10 cellular contexts compared by ENCODE assay signal in the genomic region with DNA sequence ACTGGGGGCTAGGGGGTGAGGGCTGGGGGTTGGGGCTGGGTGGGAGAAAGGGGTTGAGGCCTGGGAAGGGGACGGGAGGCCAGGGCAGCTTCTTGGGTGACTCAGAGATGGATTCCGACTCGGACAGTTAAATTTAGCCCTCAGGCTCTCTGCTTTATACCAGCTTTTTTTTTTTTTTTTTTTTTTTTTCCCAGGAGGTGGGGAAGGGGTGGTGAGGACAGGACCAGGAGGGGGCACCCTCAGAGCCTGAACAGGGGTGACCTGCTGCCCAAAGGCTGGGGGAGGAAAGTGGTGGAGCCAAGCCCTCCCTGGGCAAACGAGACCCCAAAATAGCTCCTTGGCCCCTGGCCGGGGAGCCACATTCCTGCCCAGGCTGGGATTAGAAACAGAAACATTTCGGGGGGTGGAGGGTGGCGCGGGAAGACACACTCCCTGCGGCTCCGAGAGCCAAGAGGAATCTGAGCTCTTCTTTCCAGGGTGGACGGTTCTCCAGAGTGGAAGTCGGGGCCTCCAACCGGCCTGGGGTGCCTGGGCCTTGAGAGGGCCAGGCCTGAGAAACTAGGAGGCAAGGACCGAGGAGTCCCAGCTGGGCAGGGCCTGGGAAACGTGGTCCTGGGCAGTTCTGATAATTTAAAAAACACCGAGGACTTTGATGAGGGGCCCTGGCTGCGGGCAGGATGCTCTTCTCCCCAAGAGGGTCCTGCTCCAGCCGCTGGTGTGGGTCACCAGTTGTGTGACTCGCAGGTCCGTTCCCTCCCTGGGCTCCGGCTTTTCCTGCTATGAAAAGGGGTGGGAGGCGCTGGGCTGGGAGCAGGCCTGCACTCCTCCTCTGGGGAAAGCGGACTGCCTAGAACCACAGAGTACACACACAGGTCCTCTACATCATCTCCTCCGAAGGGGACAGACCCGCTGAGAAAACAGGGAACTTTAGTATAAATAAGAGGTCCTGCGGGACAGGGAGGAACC. TPM values are rescaled to one million over a fixed set of nuclear protein-coding genes. Genes with fewer than 3 reads are reported as not detected.
DNase-seq lines count a peak whose midpoint lies in the region; FAIRE-seq and TF ChIP-seq lines count a peak whose summit lies in the region.
"Had no signal": no experiment of that assay in that cellular context is flagged by ENCODE, and none has a peak within 500 bp of the region (broad histone marks: within the 10 kb centered on the region; RNA-seq: fewer than 3 reads in every experiment).

No MANE protein-coding gene starts in this region.

- H3K14ac ChIP-seq in neuronal stem cell (ENCODE audit: low read length) = peak overlapping the region; percentile 47

- H4K91ac ChIP-seq in neuronal stem cell (ENCODE audit: low read depth, low read length, poor library complexity) = no peak overlapping the region

- H2BK5ac ChIP-seq in neuronal stem cell (ENCODE audit: low read length) = peak overlapping the region; percentile 57

- no peak overlapping the region for H3K23ac ChIP-seq in neuronal stem cell (ENCODE audit: low read depth, low read length, poor library complexity)

- H2BK12ac ChIP-seq in neuronal stem cell (ENCODE audit: low read length) = no peak overlapping the region

- H2BK120ac ChIP-seq in neuronal stem cell (ENCODE audit: low read depth, low read length) = peak overlapping the region; percentile 51

- H2AK5ac ChIP-seq in neuronal stem cell (ENCODE audit: low read depth, low read length) = peak overlapping the region; percentile 83

- no peak for FAIRE-seq in small intestine (lab: Jason Lieb, UNC)

- H2AFZ ChIP-seq in neuronal stem cell (ENCODE audit: low read length) = no peak overlapping the region

- H3K18ac ChIP-seq in neuronal stem cell (ENCODE audit: low read length) = peak overlapping the region; percentile 7

- no peak overlapping the region for H3K4ac ChIP-seq in neuronal stem cell (ENCODE audit: low read length)

- no peak overlapping the region for H3K4me2 ChIP-seq in neuronal stem cell (ENCODE audit: insufficient read depth, low read length, poor library complexity, severe bottlenecking)

- H3K27me3 ChIP-seq in neuronal stem cell (ENCODE audit: control insufficient read depth in 3 of 3, insufficient read depth in 3 of 3, low read depth in 1 of 3, low read length in 3 of 3) = peaks cover 0 to 6% (median 0%) of the 10 kb centered on the region in 3 experiments
- H3K27me3 ChIP-seq in small intestine (ENCODE audit: control insufficient read depth in 2 of 2, insufficient read depth in 2 of 2, low read length in 2 of 2) = no peaks in the 10 kb centered on the region

- H3K9ac ChIP-seq in neuronal stem cell (ENCODE audit: low read depth, low read length, poor library complexity) = no peak overlapping the region

- WGBS in neuronal stem cell (ENCODE audit: extremely low coverage in 2 of 2, insufficient read length in 2 of 2, insufficient replicate concordance in 1 of 2), 2 donors = no CpG with 5 or more reads among the region's 26 CpGs
- 69 to 88% (median 84%) methylated on average over 26 of the region's 26 CpGs for WGBS in small intestine, 3 donors

- DNase-seq in AG08395 (ENCODE audit: low spot score) (peak; percentile 85), RPMI7951 (ENCODE audit: low read depth) (peak; percentile 90), fibroblast of mammary gland (ENCODE audit: low read depth) (peak; percentile 71), neuronal stem cell (ENCODE audit: low spot score) (no peak), small intestine (no peak), NCI-H187 treated with DMSO at 0.1 percent for 48 hours (lab: John Stamatoyannopoulos, UW) (no peak), NCI-H2107 (lab: John Stamatoyannopoulos, UW) (no peak)
- DNase-seq in activated CD4-positive, alpha-beta T cell treated with anti-CD3 and anti-CD28 coated beads for 48 hours = no peak
- DNase-seq: activated CD8-positive, alpha-beta memory T cell treated with anti-CD3 and anti-CD28 coated beads for 24 hours; NCI-H1105 treated with DMSO at 0.1 percent for 48 hours had no signal

- H3K36me3 ChIP-seq in neuronal stem cell (replicated peaks in 1 of 2; ENCODE audit: control insufficient read depth in 2 of 2, insufficient read depth in 2 of 2, low read length in 2 of 2) (peaks cover 32 to 67% of the 10 kb centered on the region in 2 donors), small intestine (ENCODE audit: control insufficient read depth in 2 of 2, insufficient read depth in 2 of 2, low read length in 2 of 2) (peaks cover 2 to 6% of the 10 kb centered on the region in 2 donors)

- H3K4me1 ChIP-seq in neuronal stem cell (ENCODE audit: control insufficient read depth in 2 of 2, insufficient read depth in 1 of 2, low read depth in 1 of 2, low read length in 2 of 2) (peaks cover 19 to 24% of the 10 kb centered on the region in 2 donors), small intestine (ENCODE audit: control insufficient read depth in 2 of 2, insufficient read depth in 1 of 2, low read depth in 1 of 2, low read length in 1 of 2) (peaks cover 0 to 5% of the 10 kb centered on the region in 2 donors)

- peaks cover 6% of the 10 kb centered on the region for H3K79me1 ChIP-seq in neuronal stem cell (ENCODE audit: low read depth, low read length)

- H3K4me3 ChIP-seq in fibroblast of mammary gland (ENCODE audit: control insufficient read depth, low read depth, low read length) (no peak overlapping the region), neuronal stem cell (ENCODE audit: low read length in 2 of 2) (no peak overlapping the region), small intestine (ENCODE audit: low read depth in 1 of 2, low read length in 2 of 2) (no peak overlapping the region)

- no peak overlapping the region for H4K8ac ChIP-seq in neuronal stem cell (ENCODE audit: low read depth, low read length)

- no peak for TF ChIP-seq CTCF in fibroblast of mammary gland (conservative IDR thresholded peaks at IDR 0.05; ENCODE audit: control insufficient read depth, insufficient read depth, low read depth, low read length)

- no peak overlapping the region for H2BK15ac ChIP-seq in neuronal stem cell (ENCODE audit: low read length)

- H3K27ac ChIP-seq in neuronal stem cell (replicated peaks; ENCODE audit: low read length) (no peak overlapping the region), small intestine (ENCODE audit: low read depth in 1 of 2, low read length in 1 of 2) (peak overlapping the region in 1 of 2 donors; percentile 70)

- no peaks in the 10 kb centered on the region for H3K9me3 ChIP-seq in neuronal stem cell (replicated peaks in 1 of 2; ENCODE audit: control insufficient read depth in 2 of 2, insufficient read depth in 1 of 2, low read depth in 1 of 2, low read length in 2 of 2)
- H3K9me3 ChIP-seq in small intestine (ENCODE audit: control insufficient read depth, low read depth) = no peaks in the 10 kb centered on the region

RNA-seq across cellular contexts. Expression of a gene that starts 0.8 kb away (rescaled TPM):
- 9.3 and 11.1 TPM in 2 replicates for total RNA-seq in RPMI7951 (2014; rRNA removed; shearing (Covaris generic))
- polyA plus RNA-seq in neuronal stem cell (2013, experiment 1 of 2) = 29.4 TPM
- 28.6 TPM for polyA plus RNA-seq in neuronal stem cell (2013, experiment 2 of 2)
- polyA plus RNA-seq in small intestine = 10 to 100 TPM; 12.7 to 42.2 (median 17.0) TPM

RNA-seq across cellular contexts. Expression of a gene that starts 9.5 kb away (rescaled TPM):
- total RNA-seq in RPMI7951 (2014; rRNA removed; shearing (Covaris generic)) = 14.2 and 20.6 TPM in 2 replicates
- polyA plus RNA-seq in neuronal stem cell (2013, experiment 1 of 2) = 36.3 TPM
- polyA plus RNA-seq in neuronal stem cell (2013, experiment 2 of 2) = 35.8 TPM
- polyA plus RNA-seq in small intestine = 10 to 100 TPM in 1 of 3 donors, 1 to 10 TPM in 2; 4.6 to 20.9 (median 4.9) TPM

RNA-seq across cellular contexts. Expression of a gene that starts 14.1 kb away (rescaled TPM):
- total RNA-seq in RPMI7951 (2014; rRNA removed; shearing (Covaris generic)) = 5.6 and 6.4 TPM in 2 replicates
- 34.8 TPM for polyA plus RNA-seq in neuronal stem cell (2013, experiment 1 of 2)
- 34.5 TPM for polyA plus RNA-seq in neuronal stem cell (2013, experiment 2 of 2)
- polyA plus RNA-seq in small intestine = 10 to 100 TPM in 1 of 3 donors, 1 to 10 TPM in 2; 1.6 to 12.4 (median 3.5) TPM

RNA-seq across cellular contexts. Expression of a gene that starts 32.0 kb away (rescaled TPM):
- total RNA-seq in RPMI7951 (2014; rRNA removed; shearing (Covaris generic)) = not detected in 2 replicates
- polyA plus RNA-seq in neuronal stem cell (2013, experiment 1 of 2) = not detected
- polyA plus RNA-seq in neuronal stem cell (2013, experiment 2 of 2) = 0.03 TPM
- polyA plus RNA-seq in small intestine = under 1 TPM in 1 of 3 donors, not detected in 2; 0.07 TPM

RNA-seq across cellular contexts. Expression of a gene that starts 49.9 kb away (rescaled TPM):
- 0.10 TPM in 1 of 2 replicates, not detected in the other for total RNA-seq in RPMI7951 (2014; rRNA removed; shearing (Covaris generic))
- 0.01 TPM for polyA plus RNA-seq in neuronal stem cell (2013, experiment 1 of 2)
- polyA plus RNA-seq in neuronal stem cell (2013, experiment 2 of 2) = 0.03 TPM
- not detected for polyA plus RNA-seq in small intestine

Comparison
In these comparisons a context has a peak if more than half of its experiments do, and no peak if none do; other contexts are left out.
1. DNase-seq: peak in AG08395 (single experiment), RPMI7951 (single experiment) and fibroblast of mammary gland (single experiment); none in neuronal stem cell (single experiment), small intestine (single experiment), NCI-H187 treated with DMSO at 0.1 percent for 48 hours (single experiment), NCI-H2107 (single experiment) and activated CD4-positive, alpha-beta T cell treated with anti-CD3 and anti-CD28 coated beads for 48 hours (single experiment).